1 cellular context compared by ENCODE assay signal in the genomic region with DNA sequence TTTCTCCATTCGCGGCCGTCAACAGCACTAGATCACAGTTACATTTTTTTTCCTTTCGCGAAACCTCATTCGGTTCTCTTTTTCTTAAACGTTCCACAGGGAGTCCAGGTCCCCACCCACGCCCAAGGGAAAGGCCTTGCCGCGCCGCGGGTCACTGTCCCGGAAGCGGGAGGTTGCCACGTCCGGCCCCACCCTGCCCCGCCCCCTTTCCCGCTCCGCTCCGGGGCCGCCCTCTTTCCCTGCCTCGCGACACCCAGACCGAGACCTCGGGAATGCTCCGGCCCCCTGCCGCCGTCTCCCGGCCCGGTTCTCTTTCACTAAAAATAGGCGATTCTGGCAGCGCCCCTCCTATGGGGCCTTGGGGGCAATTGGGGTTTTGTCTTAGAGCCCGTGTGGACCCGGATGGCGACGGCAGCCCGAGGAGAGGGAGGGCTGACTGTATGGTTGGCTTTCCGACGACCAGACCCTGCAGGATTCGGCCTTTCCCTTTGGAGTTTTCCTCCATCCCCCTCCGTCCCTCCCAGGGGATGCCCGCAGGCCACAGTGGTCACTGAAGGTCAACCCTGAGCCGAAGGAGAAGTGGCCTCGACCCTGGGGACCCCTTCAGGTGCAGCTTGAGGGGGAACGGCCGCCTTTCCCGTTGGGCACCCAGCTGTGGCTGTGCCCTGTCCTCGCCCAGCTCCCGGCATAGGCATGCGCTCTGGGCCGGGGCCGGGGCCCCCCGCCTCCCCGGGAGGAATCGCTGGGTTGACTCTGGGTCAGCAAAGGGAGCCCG.
TF ChIP-seq lines count a peak whose summit lies in the region.

No MANE protein-coding gene starts in this region.

TF ChIP-seq in K562, 482 proteins besides CTCF, POLR2A, EP300 and RAD21 (continues in another document):
- TF ChIP-seq MAZ (CRISPR knock-in tag; conservative IDR thresholded peaks at IDR 0.05 in 1 of 2, IDR thresholded peaks at IDR 0.05 in 1 of 2) (peak; percentile 13 to 77; a peak in 3 of 4 replicates), ZZZ3 (IDR thresholded peaks at IDR 0.05) (peak; percentile 82; the same call in 1 of the 2 replicates), ZNF551 (CRISPR knock-in tag; IDR thresholded peaks at IDR 0.05) (no peak), ETV5 (CRISPR knock-in tag; IDR thresholded peaks at IDR 0.05; ENCODE audit: low read depth) (peak; percentile 82), MTA3 (IDR thresholded peaks at IDR 0.05; ENCODE audit: borderline replicate concordance) (peak; percentile 34; the same call in 1 of the 2 replicates), E2F3 (CRISPR knock-in tag; IDR thresholded peaks at IDR 0.05) (0 out of 2 replicates have a peak, but pooled peaks have one; percentile 23), PHB (CRISPR knock-in tag; IDR thresholded peaks at IDR 0.05) (0 out of 2 replicates have a peak, but pooled peaks have one; percentile 44), CREB1 (IDR thresholded peaks at IDR 0.05) (0 out of 2 replicates have a peak, but pooled peaks have one; percentile 17), CREB1 (CRISPR knock-in tag; IDR thresholded peaks at IDR 0.05) (no peak), PHF21A (IDR thresholded peaks at IDR 0.05; ENCODE audit: borderline replicate concordance, low read depth) (no peak), CHCHD3 (CRISPR knock-in tag; IDR thresholded peaks at IDR 0.05) (no peak), CBX3 (IDR thresholded peaks at IDR 0.05; ENCODE audit: borderline replicate concordance in 1 of 2, low read length in 2 of 2) (no peak), RBBP5 (IDR thresholded peaks at IDR 0.05; ENCODE audit: borderline replicate concordance, insufficient read depth, low read length, poor library complexity, severe bottlenecking) (peak; percentile 80), ELF4 (CRISPR knock-in tag; IDR thresholded peaks at IDR 0.05) (peak; percentile 50; the same call in 1 of the 2 replicates), PCBP1 (IDR thresholded peaks at IDR 0.05; ENCODE audit: low read depth, low read length, poor library complexity, severe bottlenecking) (no peak), SMARCA5 (IDR thresholded peaks at IDR 0.05) (no peak), CXXC5 (CRISPR knock-in tag; IDR thresholded peaks at IDR 0.05) (peak; percentile 68), MBD2 (IDR thresholded peaks at IDR 0.05; ENCODE audit: borderline replicate concordance, low read depth) (0 out of 2 replicates have a peak, but pooled peaks have one; percentile 38), KLF13 (tag; IDR thresholded peaks at IDR 0.05; ENCODE audit: borderline replicate concordance, low read depth) (peak; percentile 22; the same call in 1 of the 2 replicates), SNIP1 (IDR thresholded peaks at IDR 0.05; ENCODE audit: low read depth) (no peak)
- TF ChIP-seq, protein P1, sequence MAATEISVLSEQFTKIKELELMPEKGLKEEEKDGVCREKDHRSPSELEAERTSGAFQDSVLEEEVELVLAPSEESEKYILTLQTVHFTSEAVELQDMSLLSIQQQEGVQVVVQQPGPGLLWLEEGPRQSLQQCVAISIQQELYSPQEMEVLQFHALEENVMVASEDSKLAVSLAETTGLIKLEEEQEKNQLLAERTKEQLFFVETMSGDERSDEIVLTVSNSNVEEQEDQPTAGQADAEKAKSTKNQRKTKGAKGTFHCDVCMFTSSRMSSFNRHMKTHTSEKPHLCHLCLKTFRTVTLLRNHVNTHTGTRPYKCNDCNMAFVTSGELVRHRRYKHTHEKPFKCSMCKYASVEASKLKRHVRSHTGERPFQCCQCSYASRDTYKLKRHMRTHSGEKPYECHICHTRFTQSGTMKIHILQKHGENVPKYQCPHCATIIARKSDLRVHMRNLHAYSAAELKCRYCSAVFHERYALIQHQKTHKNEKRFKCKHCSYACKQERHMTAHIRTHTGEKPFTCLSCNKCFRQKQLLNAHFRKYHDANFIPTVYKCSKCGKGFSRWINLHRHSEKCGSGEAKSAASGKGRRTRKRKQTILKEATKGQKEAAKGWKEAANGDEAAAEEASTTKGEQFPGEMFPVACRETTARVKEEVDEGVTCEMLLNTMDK (IDR thresholded peaks at IDR 0.05; ENCODE audit: borderline replicate concordance, insufficient read depth, low read depth, low read length, poor library complexity, severe bottlenecking) = peak; percentile 39
- TF ChIP-seq, protein P2, sequence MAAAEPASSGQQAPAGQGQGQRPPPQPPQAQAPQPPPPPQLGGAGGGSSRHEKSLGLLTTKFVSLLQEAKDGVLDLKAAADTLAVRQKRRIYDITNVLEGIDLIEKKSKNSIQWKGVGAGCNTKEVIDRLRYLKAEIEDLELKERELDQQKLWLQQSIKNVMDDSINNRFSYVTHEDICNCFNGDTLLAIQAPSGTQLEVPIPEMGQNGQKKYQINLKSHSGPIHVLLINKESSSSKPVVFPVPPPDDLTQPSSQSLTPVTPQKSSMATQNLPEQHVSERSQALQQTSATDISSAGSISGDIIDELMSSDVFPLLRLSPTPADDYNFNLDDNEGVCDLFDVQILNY (CRISPR knock-in tag; IDR thresholded peaks at IDR 0.05) = no peak
- TF ChIP-seq, protein P3, sequence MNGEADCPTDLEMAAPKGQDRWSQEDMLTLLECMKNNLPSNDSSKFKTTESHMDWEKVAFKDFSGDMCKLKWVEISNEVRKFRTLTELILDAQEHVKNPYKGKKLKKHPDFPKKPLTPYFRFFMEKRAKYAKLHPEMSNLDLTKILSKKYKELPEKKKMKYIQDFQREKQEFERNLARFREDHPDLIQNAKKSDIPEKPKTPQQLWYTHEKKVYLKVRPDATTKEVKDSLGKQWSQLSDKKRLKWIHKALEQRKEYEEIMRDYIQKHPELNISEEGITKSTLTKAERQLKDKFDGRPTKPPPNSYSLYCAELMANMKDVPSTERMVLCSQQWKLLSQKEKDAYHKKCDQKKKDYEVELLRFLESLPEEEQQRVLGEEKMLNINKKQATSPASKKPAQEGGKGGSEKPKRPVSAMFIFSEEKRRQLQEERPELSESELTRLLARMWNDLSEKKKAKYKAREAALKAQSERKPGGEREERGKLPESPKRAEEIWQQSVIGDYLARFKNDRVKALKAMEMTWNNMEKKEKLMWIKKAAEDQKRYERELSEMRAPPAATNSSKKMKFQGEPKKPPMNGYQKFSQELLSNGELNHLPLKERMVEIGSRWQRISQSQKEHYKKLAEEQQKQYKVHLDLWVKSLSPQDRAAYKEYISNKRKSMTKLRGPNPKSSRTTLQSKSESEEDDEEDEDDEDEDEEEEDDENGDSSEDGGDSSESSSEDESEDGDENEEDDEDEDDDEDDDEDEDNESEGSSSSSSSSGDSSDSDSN (IDR thresholded peaks at IDR 0.05; ENCODE audit: borderline replicate concordance in 1 of 2, low read depth in 2 of 2, low read length in 2 of 2) = 0 out of 4 replicates have a peak, but pooled peaks of 1 of the 2 experiments have one; percentile 14
- TF ChIP-seq, protein P4, sequence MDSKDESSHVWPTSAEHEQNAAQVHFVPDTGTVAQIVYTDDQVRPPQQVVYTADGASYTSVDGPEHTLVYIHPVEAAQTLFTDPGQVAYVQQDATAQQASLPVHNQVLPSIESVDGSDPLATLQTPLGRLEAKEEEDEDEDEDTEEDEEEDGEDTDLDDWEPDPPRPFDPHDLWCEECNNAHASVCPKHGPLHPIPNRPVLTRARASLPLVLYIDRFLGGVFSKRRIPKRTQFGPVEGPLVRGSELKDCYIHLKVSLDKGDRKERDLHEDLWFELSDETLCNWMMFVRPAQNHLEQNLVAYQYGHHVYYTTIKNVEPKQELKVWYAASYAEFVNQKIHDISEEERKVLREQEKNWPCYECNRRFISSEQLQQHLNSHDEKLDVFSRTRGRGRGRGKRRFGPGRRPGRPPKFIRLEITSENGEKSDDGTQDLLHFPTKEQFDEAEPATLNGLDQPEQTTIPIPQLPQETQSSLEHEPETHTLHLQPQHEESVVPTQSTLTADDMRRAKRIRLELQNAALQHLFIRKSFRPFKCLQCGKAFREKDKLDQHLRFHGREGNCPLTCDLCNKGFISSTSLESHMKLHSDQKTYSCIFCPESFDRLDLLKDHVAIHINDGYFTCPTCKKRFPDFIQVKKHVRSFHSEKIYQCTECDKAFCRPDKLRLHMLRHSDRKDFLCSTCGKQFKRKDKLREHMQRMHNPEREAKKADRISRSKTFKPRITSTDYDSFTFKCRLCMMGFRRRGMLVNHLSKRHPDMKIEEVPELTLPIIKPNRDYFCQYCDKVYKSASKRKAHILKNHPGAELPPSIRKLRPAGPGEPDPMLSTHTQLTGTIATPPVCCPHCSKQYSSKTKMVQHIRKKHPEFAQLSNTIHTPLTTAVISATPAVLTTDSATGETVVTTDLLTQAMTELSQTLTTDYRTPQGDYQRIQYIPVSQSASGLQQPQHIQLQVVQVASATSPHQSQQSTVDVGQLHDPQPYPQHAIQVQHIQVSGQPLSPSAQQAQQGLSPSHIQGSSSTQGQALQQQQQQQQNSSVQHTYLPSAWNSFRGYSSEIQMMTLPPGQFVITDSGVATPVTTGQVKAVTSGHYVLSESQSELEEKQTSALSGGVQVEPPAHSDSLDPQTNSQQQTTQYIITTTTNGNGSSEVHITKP (IDR thresholded peaks at IDR 0.05; ENCODE audit: partially characterized antibody) = peak; percentile 96
- TF ChIP-seq, protein P5, sequence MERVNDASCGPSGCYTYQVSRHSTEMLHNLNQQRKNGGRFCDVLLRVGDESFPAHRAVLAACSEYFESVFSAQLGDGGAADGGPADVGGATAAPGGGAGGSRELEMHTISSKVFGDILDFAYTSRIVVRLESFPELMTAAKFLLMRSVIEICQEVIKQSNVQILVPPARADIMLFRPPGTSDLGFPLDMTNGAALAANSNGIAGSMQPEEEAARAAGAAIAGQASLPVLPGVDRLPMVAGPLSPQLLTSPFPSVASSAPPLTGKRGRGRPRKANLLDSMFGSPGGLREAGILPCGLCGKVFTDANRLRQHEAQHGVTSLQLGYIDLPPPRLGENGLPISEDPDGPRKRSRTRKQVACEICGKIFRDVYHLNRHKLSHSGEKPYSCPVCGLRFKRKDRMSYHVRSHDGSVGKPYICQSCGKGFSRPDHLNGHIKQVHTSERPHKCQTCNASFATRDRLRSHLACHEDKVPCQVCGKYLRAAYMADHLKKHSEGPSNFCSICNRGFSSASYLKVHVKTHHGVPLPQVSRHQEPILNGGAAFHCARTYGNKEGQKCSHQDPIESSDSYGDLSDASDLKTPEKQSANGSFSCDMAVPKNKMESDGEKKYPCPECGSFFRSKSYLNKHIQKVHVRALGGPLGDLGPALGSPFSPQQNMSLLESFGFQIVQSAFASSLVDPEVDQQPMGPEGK (CRISPR knock-in tag; IDR thresholded peaks at IDR 0.05; ENCODE audit: borderline replicate concordance) = no peak
- TF ChIP-seq, protein P6, sequence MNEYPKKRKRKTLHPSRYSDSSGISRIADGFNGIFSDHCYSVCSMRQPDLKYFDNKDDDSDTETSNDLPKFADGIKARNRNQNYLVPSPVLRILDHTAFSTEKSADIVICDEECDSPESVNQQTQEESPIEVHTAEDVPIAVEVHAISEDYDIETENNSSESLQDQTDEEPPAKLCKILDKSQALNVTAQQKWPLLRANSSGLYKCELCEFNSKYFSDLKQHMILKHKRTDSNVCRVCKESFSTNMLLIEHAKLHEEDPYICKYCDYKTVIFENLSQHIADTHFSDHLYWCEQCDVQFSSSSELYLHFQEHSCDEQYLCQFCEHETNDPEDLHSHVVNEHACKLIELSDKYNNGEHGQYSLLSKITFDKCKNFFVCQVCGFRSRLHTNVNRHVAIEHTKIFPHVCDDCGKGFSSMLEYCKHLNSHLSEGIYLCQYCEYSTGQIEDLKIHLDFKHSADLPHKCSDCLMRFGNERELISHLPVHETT (CRISPR knock-in tag; conservative IDR thresholded peaks at IDR 0.05 in 1 of 2, IDR thresholded peaks at IDR 0.05 in 1 of 2) = peak in 1 of 2 experiments; percentile 83; a peak in 2 of 4 replicates
- TF ChIP-seq, protein P7, sequence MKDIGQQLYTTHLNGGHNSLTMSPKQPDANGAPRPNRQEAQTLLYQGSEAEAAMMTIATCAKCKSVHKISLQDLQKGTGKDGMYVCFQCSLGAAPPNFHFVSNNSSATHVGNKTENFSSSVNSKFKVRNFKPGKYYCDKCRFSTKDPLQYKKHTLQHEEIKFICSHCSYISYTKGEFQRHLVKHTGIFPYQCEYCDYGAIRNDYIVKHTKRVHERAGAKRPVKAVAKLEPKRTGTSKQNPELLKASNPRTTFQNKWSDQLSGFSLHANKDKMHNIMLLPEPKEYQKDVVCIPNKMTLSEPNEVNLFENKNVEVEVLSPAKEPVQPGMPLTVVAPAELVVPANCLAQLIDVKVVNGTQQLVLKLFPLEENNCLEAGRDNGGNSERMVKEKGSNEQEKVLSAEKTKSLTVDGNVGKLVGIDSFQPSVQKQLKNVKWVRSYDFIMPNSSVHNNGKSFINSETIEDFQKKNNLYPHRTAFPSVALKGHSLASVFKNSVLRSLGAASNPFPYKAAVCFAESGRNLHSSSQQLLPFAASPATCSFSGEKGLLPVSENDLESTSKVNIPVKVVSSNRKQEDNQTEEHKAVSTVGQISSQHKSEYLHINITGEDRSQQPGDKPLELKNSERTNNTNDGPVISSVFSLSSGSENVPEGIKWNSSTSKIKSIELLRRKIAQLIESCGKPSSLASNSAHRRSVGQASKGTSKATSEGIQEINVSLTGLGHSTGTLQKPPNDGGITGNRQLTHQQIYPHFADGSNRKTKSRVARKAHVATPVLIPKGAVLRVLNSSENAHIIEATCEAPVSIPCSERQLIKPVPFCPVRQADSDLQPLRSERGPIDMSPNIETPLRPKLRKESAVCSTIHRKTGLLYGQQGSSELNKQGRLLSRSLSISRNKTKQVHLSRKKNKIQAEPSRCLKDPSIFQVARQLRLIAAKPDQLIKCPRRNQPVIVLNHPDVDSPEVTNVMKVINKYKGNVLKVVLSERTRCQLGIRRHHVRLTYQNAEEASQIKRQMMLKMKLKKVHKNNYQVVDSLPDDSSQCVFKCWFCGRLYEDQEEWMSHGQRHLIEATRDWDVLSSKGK (CRISPR knock-in tag; IDR thresholded peaks at IDR 0.05) = no peak
